ENCODE assay signal across 14 cellular contexts in the genomic region with DNA sequence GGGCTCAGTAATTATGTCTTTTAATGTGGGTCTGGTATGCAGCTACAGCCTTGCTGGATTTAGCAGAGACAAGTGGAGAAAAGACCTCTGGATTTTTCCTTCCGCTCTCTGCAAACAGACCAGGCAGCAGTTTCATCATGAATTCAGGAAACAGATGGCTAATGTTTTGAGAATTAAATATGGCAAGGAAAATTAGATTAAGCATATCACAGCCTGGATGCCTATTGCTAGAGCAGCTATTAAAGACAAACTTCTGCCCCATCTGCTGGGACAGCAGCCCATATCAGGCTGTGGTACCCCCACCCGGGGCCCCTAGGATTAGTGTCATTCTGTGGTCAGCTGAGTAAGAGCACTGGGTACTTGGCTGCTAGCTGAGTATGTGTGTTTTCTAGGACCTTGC. TPM values are rescaled to one million over a fixed set of nuclear protein-coding genes. Genes with fewer than 3 reads are reported as not detected.
DNase-seq lines count a peak whose midpoint lies in the region; ATAC-seq and TF ChIP-seq lines count a peak whose summit lies in the region.
"Had no signal": no experiment of that assay in that cellular context is flagged by ENCODE, and none has a peak within 500 bp of the region (broad histone marks: within the 10 kb centered on the region; RNA-seq: fewer than 3 reads in every experiment).

No MANE protein-coding gene starts in this region.

- ATAC-seq in stimulated activated naive CD8-positive, alpha-beta T cell treated with anti-CD3 and anti-CD28 coated beads, Interleukin-15, amount 100 ng/mL, for 72 hours = peak; percentile 60
- no peak for ATAC-seq in stimulated activated naive CD8-positive, alpha-beta T cell treated with anti-CD3 and anti-CD28 coated beads, Interleukin-15, Interleukin-2, amounts not matched to agents 100 U/mL and 50 U/mL, for 24 hours
- ATAC-seq in stimulated activated effector memory CD8-positive, alpha-beta T cell treated with anti-CD3 and anti-CD28 coated beads, Interleukin-12 subunit alpha, Interleukin-12 subunit beta, amount 100 ng/mL, for 72 hours = peak; percentile 55
- no peak for ATAC-seq in PC-3
- ATAC-seq: activated T-cell treated with anti-CD3 and anti-CD28 coated beads, Interleukin-2, amount 50 U/mL, for 72 hours had no signal

- peak overlapping the region; percentile 50 to 99; a peak in 3 of 4 replicates for H3K27ac ChIP-seq in SK-N-SH (ENCODE audit: low read depth in 2 of 2, low read length in 1 of 2)
- no peak overlapping the region for H3K27ac ChIP-seq in PC-3 (ENCODE audit: low read length)
- H3K27ac ChIP-seq: PC-9, thyroid gland had no signal

- no peaks in the 10 kb centered on the region for H3K27me3 Mint-ChIP-seq in stimulated activated naive CD8-positive, alpha-beta T cell treated with anti-CD3 and anti-CD28 coated beads, Interleukin-15, amount 100 ng/mL, for 72 hours

- H3K36me3 ChIP-seq in SK-N-SH (replicated peaks in 1 of 2; ENCODE audit: control insufficient read depth in 1 of 2, insufficient read depth in 2 of 2, low read length in 1 of 2) = peaks cover 44 to 68% of the 10 kb centered on the region in 2 experiments
- peaks cover 56% of the 10 kb centered on the region for H3K36me3 ChIP-seq in PC-3 (ENCODE audit: low read depth, low read length)

- H3K4me3 ChIP-seq in SK-N-SH (ENCODE audit: low read depth in 2 of 2, low read length in 1 of 2) (peak overlapping the region in 1 of 2 experiments; percentile 1; a peak in 1 of 4 replicates), fibroblast of villous mesenchyme (ENCODE audit: low read depth, low read length) (no peak overlapping the region), PC-3 (ENCODE audit: low read length) (no peak overlapping the region)
- H3K4me3 ChIP-seq: HAP-1, PC-9, thyroid gland had no signal

- POLR2A ChIA-PET in SK-N-SH (lab: Yijun Ruan, JAX) (interaction anchor here (1.0 kb wide), 1 partner anchor 83 kb away, joined by 6 read pairs; the partner anchor contains the start of gene NADK2), PC-3 (lab: Charles Lee; ENCODE audit: unreplicated experiment) (no interaction called here)

- no peaks in the 10 kb centered on the region for H3K9me3 Mint-ChIP-seq in stimulated activated naive CD8-positive, alpha-beta T cell treated with anti-CD3 and anti-CD28 coated beads, Interleukin-15, amount 100 ng/mL, for 72 hours
- no peaks in the 10 kb centered on the region for H3K9me3 Mint-ChIP-seq in stimulated activated effector memory CD8-positive, alpha-beta T cell treated with anti-CD3 and anti-CD28 coated beads, Interleukin-12 subunit alpha, Interleukin-12 subunit beta, amount 100 ng/mL, for 72 hours
- H3K9me3 Mint-ChIP-seq: activated T-cell treated with anti-CD3 and anti-CD28 coated beads, Interleukin-2, amount 50 U/mL, for 72 hours; immature natural killer cell had no signal

- H3F3A ChIP-seq in SK-N-SH (replicated peaks; ENCODE audit: insufficient read depth) (no peaks in the 10 kb centered on the region), PC-3 (ENCODE audit: low read length, unreplicated experiment) (no peaks in the 10 kb centered on the region)

- no peak overlapping the region for H2AFZ ChIP-seq in SK-N-SH (ENCODE audit: low read depth)
- no peak overlapping the region for H2AFZ ChIP-seq in PC-3 (ENCODE audit: low read length)
- H2AFZ ChIP-seq: PC-9 had no signal

- H3K9ac ChIP-seq in SK-N-SH (no peak overlapping the region), PC-3 (ENCODE audit: low read length) (no peak overlapping the region)

- H3K4me2 ChIP-seq in SK-N-SH (peak overlapping the region; percentile 7; the same call in 1 of the 2 replicates), PC-3 (ENCODE audit: low read length) (no peak overlapping the region)
- H3K4me2 ChIP-seq: PC-9 had no signal

- H3K4me1 ChIP-seq in SK-N-SH (ENCODE audit: control insufficient read depth in 1 of 2, insufficient read depth in 2 of 2, low read depth in 1 of 2, low read length in 1 of 2) (peaks cover 46 to 63% of the 10 kb centered on the region in 2 experiments), PC-3 (ENCODE audit: insufficient read depth, low read length) (peaks cover 7% of the 10 kb centered on the region)

- H3K79me2 ChIP-seq in SK-N-SH (ENCODE audit: insufficient read depth) = peaks cover 63% of the 10 kb centered on the region
- peaks cover 33% of the 10 kb centered on the region for H3K79me2 ChIP-seq in PC-3 (ENCODE audit: low read length)

- no peaks in the 10 kb centered on the region for H4K20me1 ChIP-seq in SK-N-SH (ENCODE audit: insufficient read depth)
- no peaks in the 10 kb centered on the region for H4K20me1 ChIP-seq in PC-3 (ENCODE audit: low read length)

- no peak for DNase-seq in stimulated activated naive CD8-positive, alpha-beta T cell treated with anti-CD3 and anti-CD28 coated beads, Interleukin-15, amount 100 ng/mL, for 72 hours
- no peak for DNase-seq in stimulated activated naive CD8-positive, alpha-beta T cell treated with anti-CD3 and anti-CD28 coated beads, Interleukin-15, Interleukin-2, amounts not matched to agents 100 U/mL and 50 U/mL, for 24 hours
- DNase-seq in SK-N-SH = peak; percentile 76
- DNase-seq in fibroblast of villous mesenchyme (ENCODE audit: low read depth) = peak; percentile 80
- DNase-seq in stimulated activated effector memory CD8-positive, alpha-beta T cell treated with anti-CD3 and anti-CD28 coated beads, Interleukin-12 subunit alpha, Interleukin-12 subunit beta, amount 100 ng/mL, for 72 hours (ENCODE audit: low spot score in 2 of 2) = no peak
- no peak for DNase-seq in NCI-H69 (lab: John Stamatoyannopoulos, UW)
- DNase-seq in NCI-H1105 (lab: John Stamatoyannopoulos, UW) = no peak
- DNase-seq in PC-3 = no peak
- DNase-seq: activated CD4-positive, alpha-beta T cell treated with anti-CD3 and anti-CD28 coated beads for 48 hours; activated T-cell treated with anti-CD3 and anti-CD28 coated beads, Interleukin-2, amount 50 U/mL, for 72 hours; immature natural killer cell; PC-9; thyroid gland had no signal

- TF ChIP-seq RAD21 in SK-N-SH (IDR thresholded peaks at IDR 0.05; ENCODE audit: low read length) = peak; percentile 40; the same call in 1 of the 2 replicates

- no peaks in the 10 kb centered on the region for H3K9me3 ChIP-seq in SK-N-SH
- H3K9me3 ChIP-seq in PC-3 (ENCODE audit: low read length) = no peaks in the 10 kb centered on the region
- H3K9me3 ChIP-seq: HAP-1, thyroid gland had no signal

- peaks cover 66% of the 10 kb centered on the region for H3K4me1 Mint-ChIP-seq in stimulated activated naive CD8-positive, alpha-beta T cell treated with anti-CD3 and anti-CD28 coated beads, Interleukin-15, amount 100 ng/mL, for 72 hours
- H3K4me1 Mint-ChIP-seq in stimulated activated effector memory CD8-positive, alpha-beta T cell treated with anti-CD3 and anti-CD28 coated beads, Interleukin-12 subunit alpha, Interleukin-12 subunit beta, amount 100 ng/mL, for 72 hours = peaks cover 44% of the 10 kb centered on the region

- peak; percentile 51 to 98; a peak in 3 of 4 replicates for TF ChIP-seq EP300 in SK-N-SH (IDR thresholded peaks at IDR 0.05; ENCODE audit: borderline replicate concordance in 1 of 2, low read depth in 1 of 2, low read length in 1 of 2)

- no peak overlapping the region for H3K4me3 Mint-ChIP-seq in stimulated activated naive CD8-positive, alpha-beta T cell treated with anti-CD3 and anti-CD28 coated beads, Interleukin-15, amount 100 ng/mL, for 72 hours
- no peak overlapping the region for H3K4me3 Mint-ChIP-seq in stimulated activated effector memory CD8-positive, alpha-beta T cell treated with anti-CD3 and anti-CD28 coated beads, Interleukin-12 subunit alpha, Interleukin-12 subunit beta, amount 100 ng/mL, for 72 hours
- H3K4me3 Mint-ChIP-seq: activated T-cell treated with anti-CD3 and anti-CD28 coated beads, Interleukin-2, amount 50 U/mL, for 72 hours; immature natural killer cell had no signal

- H3K9me2 ChIP-seq in SK-N-SH (no peaks in the 10 kb centered on the region), PC-3 (replicated peaks; ENCODE audit: low read length) (no peaks in the 10 kb centered on the region)

- peaks cover 89% of the 10 kb centered on the region for H3K36me3 Mint-ChIP-seq in stimulated activated effector memory CD8-positive, alpha-beta T cell treated with anti-CD3 and anti-CD28 coated beads, Interleukin-12 subunit alpha, Interleukin-12 subunit beta, amount 100 ng/mL, for 72 hours

- H3K27me3 ChIP-seq in SK-N-SH (ENCODE audit: insufficient read depth) (no peaks in the 10 kb centered on the region), PC-3 (ENCODE audit: low read length) (no peaks in the 10 kb centered on the region)
- H3K27me3 ChIP-seq: thyroid gland had no signal

- no peak overlapping the region for H3K27ac Mint-ChIP-seq in stimulated activated naive CD8-positive, alpha-beta T cell treated with anti-CD3 and anti-CD28 coated beads, Interleukin-15, amount 100 ng/mL, for 72 hours
- no peak overlapping the region for H3K27ac Mint-ChIP-seq in stimulated activated effector memory CD8-positive, alpha-beta T cell treated with anti-CD3 and anti-CD28 coated beads, Interleukin-12 subunit alpha, Interleukin-12 subunit beta, amount 100 ng/mL, for 72 hours
- H3K27ac Mint-ChIP-seq: activated T-cell treated with anti-CD3 and anti-CD28 coated beads, Interleukin-2, amount 50 U/mL, for 72 hours; immature natural killer cell had no signal

- intact Hi-C loops in PC-3 (cut with micrococcal nuclease) = no loop called here

- CTCF ChIA-PET in SK-N-SH (lab: Yijun Ruan, JAX) = interaction anchor here (1.0 to 2.2 kb wide), 4 partner anchors 20 to 83 kb away, joined by 3 to 10 read pairs (median 6); partner anchors contain the start of gene NADK2
- CTCF ChIA-PET in PC-3 (lab: Charles Lee) = no interaction called here

- no TSS peak for BruUV-seq in PC-3 (replicated peaks; lab: Mats Ljungman, UMichigan)

- 33% methylated on average over 2 of the region's 2 CpGs for WGBS in SK-N-SH (ENCODE audit: low lambda C conversion rate)

- TF ChIP-seq CTCF in SK-N-SH (IDR thresholded peaks at IDR 0.05) = no peak
- TF ChIP-seq CTCF in fibroblast of villous mesenchyme (IDR thresholded peaks at IDR 0.05; ENCODE audit: insufficient read depth, low read depth, low read length) = no peak
- TF ChIP-seq CTCF in PC-3 (conservative IDR thresholded peaks at IDR 0.05; ENCODE audit: low read depth, low read length) = no peak

TF ChIP-seq in SK-N-SH, 30 proteins besides CTCF, POLR2A, EP300 and RAD21 (continues in another document):
- TF ChIP-seq CHD2 (IDR thresholded peaks at IDR 0.05; ENCODE audit: low read length, partially characterized antibody) = peak; percentile 71
- TF ChIP-seq NRF1 (IDR thresholded peaks at IDR 0.05; ENCODE audit: low read depth, low read length) = no peak
- no peak; the same call in 1 of the 2 replicates for TF ChIP-seq SMC3 (IDR thresholded peaks at IDR 0.05; ENCODE audit: low read depth, low read length)
- peak; percentile 43; the same call in 1 of the 2 replicates for TF ChIP-seq FOXM1 (IDR thresholded peaks at IDR 0.05; ENCODE audit: low read depth)

RNA-seq across cellular contexts. Expression of gene SKP2, which starts 6.2 kb away (rescaled TPM):
- polyA plus RNA-seq in SK-N-SH (2012; rRNA removed) = 12.4 and 14.8 TPM in 2 replicates
- polyA plus RNA-seq in SK-N-SH (2012; cell fraction: cytosol; rRNA removed) = 17.1 and 18.9 TPM in 2 replicates
- 15.4 and 15.7 TPM in 2 replicates for polyA plus RNA-seq in SK-N-SH (2012; cell fraction: nucleus; rRNA removed)
- total RNA-seq in fibroblast of villous mesenchyme (36.7 and 142 TPM in 2 replicates), PC-3 (2014; rRNA removed) (32.0 and 33.2 TPM in 2 replicates)

RNA-seq across cellular contexts. Expression of gene LMBRD2, which starts 6.5 kb away (rescaled TPM):
- polyA plus RNA-seq in SK-N-SH (2012; rRNA removed) = 1.6 and 2.2 TPM in 2 replicates
- 2.4 and 2.9 TPM in 2 replicates for polyA plus RNA-seq in SK-N-SH (2012; cell fraction: cytosol; rRNA removed)
- 1.9 and 3.8 TPM in 2 replicates for polyA plus RNA-seq in SK-N-SH (2012; cell fraction: nucleus; rRNA removed)
- total RNA-seq in fibroblast of villous mesenchyme (12.9 and 23.7 TPM in 2 replicates), PC-3 (2014; rRNA removed) (9.1 and 21.1 TPM in 2 replicates)

Comparison
In these comparisons a context has a peak if more than half of its experiments do, and no peak if none do; other contexts are left out.
1. ATAC-seq: peak in stimulated activated naive CD8-positive, alpha-beta T cell treated with anti-CD3 and anti-CD28 coated beads, Interleukin-15, amount 100 ng/mL, for 72 hours (single experiment) and stimulated activated effector memory CD8-positive, alpha-beta T cell treated with anti-CD3 and anti-CD28 coated beads, Interleukin-12 subunit alpha, Interleukin-12 subunit beta, amount 100 ng/mL, for 72 hours (single experiment); none in stimulated activated naive CD8-positive, alpha-beta T cell treated with anti-CD3 and anti-CD28 coated beads, Interleukin-15, Interleukin-2, amounts not matched to agents 100 U/mL and 50 U/mL, for 24 hours (single experiment) and PC-3 (single experiment).
2. DNase-seq: peak in SK-N-SH (single experiment) and fibroblast of villous mesenchyme (single experiment); none in stimulated activated naive CD8-positive, alpha-beta T cell treated with anti-CD3 and anti-CD28 coated beads, Interleukin-15, amount 100 ng/mL, for 72 hours (0 of 2), stimulated activated naive CD8-positive, alpha-beta T cell treated with anti-CD3 and anti-CD28 coated beads, Interleukin-15, Interleukin-2, amounts not matched to agents 100 U/mL and 50 U/mL, for 24 hours (single experiment), stimulated activated effector memory CD8-positive, alpha-beta T cell treated with anti-CD3 and anti-CD28 coated beads, Interleukin-12 subunit alpha, Interleukin-12 subunit beta, amount 100 ng/mL, for 72 hours (0 of 2), NCI-H69 (single experiment), NCI-H1105 (single experiment) and PC-3 (single experiment).